6 cellular contexts compared by ENCODE assay signal in the genomic region with DNA sequence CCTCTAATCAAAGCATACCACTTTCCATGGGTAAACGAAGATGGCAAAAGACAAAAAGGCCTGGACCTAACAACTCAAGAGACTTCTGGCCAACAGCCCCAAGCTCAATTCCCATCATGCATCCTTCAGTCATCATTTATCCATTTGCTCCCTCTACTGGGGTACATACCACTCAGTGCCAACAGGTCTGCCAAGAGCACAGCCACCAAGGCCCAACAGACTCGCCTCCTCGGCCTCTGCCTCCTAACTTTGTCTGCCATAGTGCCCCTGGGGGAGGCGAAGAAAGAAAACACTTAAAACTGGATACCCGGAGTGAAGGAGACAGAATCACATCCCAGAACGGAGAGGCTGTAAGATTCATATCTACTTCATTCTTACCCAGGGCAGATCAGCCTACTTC. TPM values are rescaled to one million over a fixed set of nuclear protein-coding genes. Genes with fewer than 3 reads are reported as not detected.
DNase-seq lines count a peak whose midpoint lies in the region; ATAC-seq and TF ChIP-seq lines count a peak whose summit lies in the region.

No MANE protein-coding gene starts in this region.

- TF ChIP-seq POLR2A in HCT116 (IDR thresholded peaks at IDR 0.05; ENCODE audit: borderline replicate concordance, extremely low read depth, insufficient read depth, insufficient read length) = no peak

- H3K36me3 Mint-ChIP-seq in type B pancreatic cell = peaks cover 22% of the 10 kb centered on the region

- ATAC-seq in HCT116 (no peak), HG02759 (IDR thresholded peaks at IDR 0.05; ENCODE audit: unreplicated experiment) (no peak)

- intact Hi-C loops in HCT116 (cut with micrococcal nuclease) = loop anchor here (1.0 kb wide), 1 partner anchor 325 kb away; the partner anchor contains the start of gene USP2

- H3K27ac ChIP-seq in HCT116 (ENCODE audit: low read depth, low read length) = peak overlapping the region; percentile 68

- H3K9ac ChIP-seq in HCT116 (ENCODE audit: low read length) = peak overlapping the region; percentile 95

- CTCF ChIA-PET in HCT116 (lab: Charles Lee) = interaction anchor here (0.8 to 2.0 kb wide), 4 partner anchors 11 to 366 kb away, joined by 3 to 9 read pairs (median 3); partner anchors contain the start of gene VPS11

- RAD21 ChIA-PET in HCT116 (lab: Charles Lee; ENCODE audit: low non-redundant PET in 1 of 2, low total read pairs in 2 of 2, uncharacterized antibody in 2 of 2, unreplicated experiment in 2 of 2) = interaction anchor here in 1 of 2 experiments (0.8 kb wide), 1 partner anchor 12 kb away, joined by 3 read pairs; the partner anchor contains the start of gene VPS11

- no peaks in the 10 kb centered on the region for H3K27me3 Mint-ChIP-seq in type B pancreatic cell

- no peaks in the 10 kb centered on the region for H3K9me2 ChIP-seq in HCT116 (ENCODE audit: insufficient read depth)

- POLR2A ChIA-PET in HCT116 (lab: Charles Lee) = interaction anchor here (1.0 to 1.7 kb wide), 5 partner anchors 10 to 282 kb away, joined by 3 to 6 read pairs (median 3); partner anchors contain the start of gene DPAGT1

- no peak overlapping the region for H2AFZ ChIP-seq in HCT116 (ENCODE audit: low read depth, low read length, poor library complexity, severe bottlenecking)

- H3K36me3 ChIP-seq in HCT116 (ENCODE audit: control insufficient read depth in 1 of 2, insufficient read depth in 2 of 2, low read length in 2 of 2) = peaks cover 29 to 31% of the 10 kb centered on the region in 2 experiments; a peak in 3 of 4 replicates

- peak; percentile 58 for TF ChIP-seq RAD21 in HCT116 (IDR thresholded peaks at IDR 0.05; ENCODE audit: low read depth)

- peaks cover 11% of the 10 kb centered on the region for H3K4me1 Mint-ChIP-seq in type B pancreatic cell (ENCODE audit: unreplicated experiment)

- H3K4me3 Mint-ChIP-seq in type B pancreatic cell = peak overlapping the region; percentile 90

- H4K20me1 ChIP-seq in HCT116 (ENCODE audit: insufficient read depth) = no peaks in the 10 kb centered on the region

- H3K4me1 ChIP-seq in HCT116 (ENCODE audit: control insufficient read depth in 1 of 2, insufficient read depth in 2 of 2, low read length in 2 of 2) = peaks cover 3 to 16% of the 10 kb centered on the region in 2 experiments; a peak in 3 of 4 replicates

- TF ChIP-seq CTCF in HCT116 (IDR thresholded peaks at IDR 0.05 in 2 of 3, conservative IDR thresholded peaks at IDR 0.05 in 1 of 3; ENCODE audit: borderline replicate concordance in 1 of 3, insufficient read depth in 1 of 3, low read depth in 2 of 3, low read length in 2 of 3) (peak in 2 of 3 experiments; percentile 26 to 43; a peak in 2 of 6 replicates), type B pancreatic cell (conservative IDR thresholded peaks at IDR 0.05) (peak; percentile 16)

- H3K4me2 ChIP-seq in HCT116 (ENCODE audit: low read length) = peak overlapping the region; percentile 78

- peak overlapping the region; percentile 88 for H3K27ac Mint-ChIP-seq in type B pancreatic cell

- H3K9me3 ChIP-seq in HCT116 (ENCODE audit: control insufficient read depth in 1 of 2, insufficient read depth in 1 of 2, low read depth in 1 of 2, low read length in 2 of 2) = no peaks in the 10 kb centered on the region

- DNase-seq in HCT116 (ENCODE audit: low read depth, low spot score) = peak; percentile 42
- peak; percentile 38 for DNase-seq in SW480 (ENCODE audit: low spot score)
- peak; percentile 60 for DNase-seq in hepatic stellate cell (ENCODE audit: low spot score)
- DNase-seq in type B pancreatic cell (ENCODE audit: extremely low spot score, unreplicated experiment) = no peak
- no peak for DNase-seq in activated gamma-delta T cell (lab: John Stamatoyannopoulos, UW)

- no peaks in the 10 kb centered on the region for H3K9me3 Mint-ChIP-seq in type B pancreatic cell

- no peaks in the 10 kb centered on the region for H3K27me3 ChIP-seq in HCT116 (ENCODE audit: insufficient read depth, low read length)

- H3K79me2 ChIP-seq in HCT116 (ENCODE audit: insufficient read depth, low read length) = peaks cover 19% of the 10 kb centered on the region

- BruUV-seq in HCT116 (replicated peaks; lab: Mats Ljungman, UMichigan) = no TSS peak

- H3K4me3 ChIP-seq in HCT116 (replicated peaks in 1 of 2; ENCODE audit: low read depth in 1 of 2, low read length in 2 of 2) = peak overlapping the region; percentile 67 to 96

TF ChIP-seq in HCT116, 20 proteins besides CTCF, POLR2A, EP300 and RAD21:
- TF ChIP-seq ZBTB33 (IDR thresholded peaks at IDR 0.05; ENCODE audit: extremely low read depth, insufficient replicate concordance, low read length) (no peak), EGR1 (IDR thresholded peaks at IDR 0.05; ENCODE audit: low read depth) (no peak), SP1 (IDR thresholded peaks at IDR 0.05; ENCODE audit: low read depth) (no peak), POLR2AphosphoS5 (IDR thresholded peaks at IDR 0.05; ENCODE audit: low read depth, low read length) (no peak), TCF7L2 (IDR thresholded peaks at IDR 0.05; ENCODE audit: borderline replicate concordance, extremely low read depth, insufficient read depth, insufficient read length) (no peak)

RNA-seq across cellular contexts. Expression of gene HYOU1, which starts 1.1 kb away (rescaled TPM):
- total RNA-seq in HCT116 (2021; ENCODE audit: unreplicated experiment) (181 TPM), type B pancreatic cell (ENCODE audit: low replicate concordance) (138 and 185 TPM in 2 replicates)
- polyA plus RNA-seq in HCT116 (2012) = 163 and 236 TPM in 2 replicates

RNA-seq across cellular contexts. Expression of gene VPS11, which starts 11.7 kb away (rescaled TPM):
- total RNA-seq in HCT116 (2021; ENCODE audit: unreplicated experiment) = 20.4 TPM
- 24.5 and 26.4 TPM in 2 replicates for polyA plus RNA-seq in HCT116 (2012)
- total RNA-seq in type B pancreatic cell (ENCODE audit: low replicate concordance) = 34.8 and 35.8 TPM in 2 replicates

RNA-seq across cellular contexts. Expression of gene SLC37A4, which starts 25.2 kb away (rescaled TPM):
- total RNA-seq in HCT116 (2021; ENCODE audit: unreplicated experiment) (49.8 TPM), type B pancreatic cell (ENCODE audit: low replicate concordance) (40.5 and 41.4 TPM in 2 replicates)
- 49.7 and 62.0 TPM in 2 replicates for polyA plus RNA-seq in HCT116 (2012)

RNA-seq across cellular contexts. Expression of gene HMBS, which starts 28.8 kb away (rescaled TPM):
- total RNA-seq in HCT116 (2021; ENCODE audit: unreplicated experiment) (69.0 TPM), type B pancreatic cell (ENCODE audit: low replicate concordance) (25.3 and 38.2 TPM in 2 replicates)
- polyA plus RNA-seq in HCT116 (2012) = 64.7 and 73.9 TPM in 2 replicates

RNA-seq across cellular contexts. Expression of gene TRAPPC4, which starts 37.3 kb away (rescaled TPM):
- total RNA-seq in HCT116 (2021; ENCODE audit: unreplicated experiment) = 61.6 TPM
- 58.0 and 59.2 TPM in 2 replicates for polyA plus RNA-seq in HCT116 (2012)
- 60.7 and 73.1 TPM in 2 replicates for total RNA-seq in type B pancreatic cell (ENCODE audit: low replicate concordance)

Comparison
In these comparisons a context has a peak if more than half of its experiments do, and no peak if none do; other contexts are left out.
1. DNase-seq: peak in HCT116 (single experiment), SW480 (single experiment) and hepatic stellate cell (single experiment); none in type B pancreatic cell (single experiment) and activated gamma-delta T cell (single experiment).